ENCODE assay signal across 8 cellular contexts in the genomic region with DNA sequence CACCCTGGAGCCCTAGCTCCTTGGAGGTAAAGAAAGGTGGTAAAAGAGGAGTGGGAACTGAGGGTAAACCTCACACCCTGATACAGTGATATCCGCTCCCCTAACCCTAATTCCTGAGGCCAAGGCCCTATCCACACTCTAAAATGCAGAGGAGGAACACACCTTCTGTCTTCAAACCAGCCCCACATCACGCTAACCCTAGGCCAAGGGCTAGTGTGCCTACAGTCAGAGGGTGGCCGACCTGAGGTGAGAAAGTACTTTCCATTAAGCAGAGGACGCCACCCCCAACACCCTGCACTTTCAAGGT. TPM values are rescaled to one million over a fixed set of nuclear protein-coding genes. Genes with fewer than 3 reads are reported as not detected.
DNase-seq lines count a peak whose midpoint lies in the region; ATAC-seq, FAIRE-seq and TF ChIP-seq lines count a peak whose summit lies in the region.

No MANE protein-coding gene starts in this region.

- 4 to 7% (median 4%) methylated on average over 4 of the region's 4 CpGs for WGBS in stomach, 5 donors

- H3K27ac ChIP-seq in kidney (ENCODE audit: low read depth in 2 of 2, low read length in 2 of 2), result peak overlapping the region in 1 of 2 donors; percentile 69
- peak overlapping the region; percentile 81 to 87 (median 86) for H3K27ac ChIP-seq in stomach

- DNase-seq in T-helper 1 cell (no peak), kidney (no peak), stomach (no peak), AG20443 (ENCODE audit: low spot score) (no peak)
- no peak for DNase-seq in activated naive CD4-positive, alpha-beta T cell treated with anti-CD3 and anti-CD28 coated beads, Interleukin-2, amount 50 U/mL, for 72 hours (ENCODE audit: low spot score in 2 of 2)

- intact Hi-C loops in kidney (cut with DNase I) (no loop called here), stomach (cut with DNase I; ENCODE audit: low total_unique reads) (no loop called here)

- H3K4me1 ChIP-seq in kidney (ENCODE audit: control insufficient read depth in 1 of 2, insufficient read depth in 1 of 2, low read depth in 1 of 2, low read length in 2 of 2), result peaks cover 9 to 17% of the 10 kb centered on the region in 2 donors
- peaks cover 19 to 56% (median 44%) of the 10 kb centered on the region in 4 donors for H3K4me1 ChIP-seq in stomach

- no peak for TF ChIP-seq POLR2A in stomach (IDR thresholded peaks at IDR 0.05)

- no peak for ATAC-seq in activated naive CD4-positive, alpha-beta T cell treated with anti-CD3 and anti-CD28 coated beads, Interleukin-2, amount 50 U/mL, for 72 hours
- ATAC-seq in HG02763 (IDR thresholded peaks at IDR 0.05; ENCODE audit: unreplicated experiment), result no peak
- no peak for ATAC-seq in HG02571 (IDR thresholded peaks at IDR 0.05; ENCODE audit: unreplicated experiment)

- no peaks in the 10 kb centered on the region for H3K27me3 Mint-ChIP-seq in T-helper 1 cell treated with Interleukin-12 subunit alpha and Interleukin-12 subunit beta and Interleukin-4 antibody, amounts not matched to agents 30 μg/mL and 1 μg/mL, for 36 hours (ENCODE audit: low read depth)

- no peak for TF ChIP-seq EP300 in stomach (IDR thresholded peaks at IDR 0.05)

- H3K4me1 Mint-ChIP-seq in T-helper 1 cell treated with Interleukin-12 subunit alpha and Interleukin-12 subunit beta and Interleukin-4 antibody, amounts not matched to agents 30 μg/mL and 1 μg/mL, for 36 hours (ENCODE audit: low read depth), result peaks cover 35% of the 10 kb centered on the region

- peak overlapping the region; percentile 75 for H3K27ac Mint-ChIP-seq in T-helper 1 cell treated with Interleukin-12 subunit alpha and Interleukin-12 subunit beta and Interleukin-4 antibody, amounts not matched to agents 30 μg/mL and 1 μg/mL, for 36 hours
- peak overlapping the region; percentile 80 to 87 for H3K27ac Mint-ChIP-seq in activated naive CD4-positive, alpha-beta T cell treated with anti-CD3 and anti-CD28 coated beads, Interleukin-2, amount 50 U/mL, for 72 hours

- no peaks in the 10 kb centered on the region for H3K9me3 ChIP-seq in kidney (ENCODE audit: control insufficient read depth in 1 of 2, low read length in 2 of 2)
- no peaks in the 10 kb centered on the region for H3K9me3 ChIP-seq in stomach

- no peaks in the 10 kb centered on the region for H3K9me3 Mint-ChIP-seq in T-helper 1 cell treated with Interleukin-12 subunit alpha and Interleukin-12 subunit beta and Interleukin-4 antibody, amounts not matched to agents 30 μg/mL and 1 μg/mL, for 36 hours
- no peaks in the 10 kb centered on the region for H3K9me3 Mint-ChIP-seq in activated naive CD4-positive, alpha-beta T cell treated with anti-CD3 and anti-CD28 coated beads, Interleukin-2, amount 50 U/mL, for 72 hours

- H3K9ac ChIP-seq in kidney (ENCODE audit: low read length in 2 of 2), result peak overlapping the region; percentile 91 to 98

- H3K4me3 ChIP-seq in kidney (ENCODE audit: low read length in 2 of 2) (peak overlapping the region; percentile 95 to 96), stomach (peak overlapping the region; percentile 74 to 90 (median 82))

- H3K27me3 ChIP-seq in stomach, result peaks cover 0 to 10% (median 0%) of the 10 kb centered on the region in 3 donors

- peaks cover 12% of the 10 kb centered on the region for H3K36me3 Mint-ChIP-seq in T-helper 1 cell treated with Interleukin-12 subunit alpha and Interleukin-12 subunit beta and Interleukin-4 antibody, amounts not matched to agents 30 μg/mL and 1 μg/mL, for 36 hours (ENCODE audit: low read depth)
- H3K36me3 Mint-ChIP-seq in activated naive CD4-positive, alpha-beta T cell treated with anti-CD3 and anti-CD28 coated beads, Interleukin-2, amount 50 U/mL, for 72 hours, result peaks cover 13 to 19% of the 10 kb centered on the region in 2 donors

- peak overlapping the region; percentile 90 for H3K4me3 Mint-ChIP-seq in T-helper 1 cell treated with Interleukin-12 subunit alpha and Interleukin-12 subunit beta and Interleukin-4 antibody, amounts not matched to agents 30 μg/mL and 1 μg/mL, for 36 hours

- FAIRE-seq in kidney (lab: Jason Lieb, UNC), result no peak

- H3K36me3 ChIP-seq in kidney (ENCODE audit: control insufficient read depth in 1 of 2, insufficient read depth in 2 of 2, low read length in 2 of 2) (peaks cover 0 to 3% of the 10 kb centered on the region in 2 donors), stomach (peaks cover 0 to 16% (median 14%) of the 10 kb centered on the region in 4 donors)

- TF ChIP-seq CTCF in kidney (IDR thresholded peaks at IDR 0.05; ENCODE audit: borderline replicate concordance, extremely low read depth, insufficient read depth), result no peak
- TF ChIP-seq CTCF in stomach (IDR thresholded peaks at IDR 0.05), result no peak

RNA-seq across cellular contexts. Expression of gene HDAC3, which starts 0.6 kb away (rescaled TPM):
- total RNA-seq in activated naive CD4-positive, alpha-beta T cell treated with anti-CD3 and anti-CD28 coated beads, Interleukin-2, amount 50 U/mL, for 72 hours, result 100 to 1,000 TPM in 1 of 2 donors, 10 to 100 TPM in 1; 70.7 to 110 TPM
- total RNA-seq in kidney (44.7 TPM), stomach (10 to 100 TPM; 37.1 to 64.3 (median 48.4) TPM)
- polyA plus RNA-seq in kidney (ENCODE audit: insufficient read depth, low read depth, low replicate concordance) (47.5 TPM), stomach (10 to 100 TPM; 34.7 to 51.8 (median 36.2) TPM)

RNA-seq across cellular contexts. Expression of gene RELL2, which starts 0.7 kb away (rescaled TPM):
- total RNA-seq in activated naive CD4-positive, alpha-beta T cell treated with anti-CD3 and anti-CD28 coated beads, Interleukin-2, amount 50 U/mL, for 72 hours, result 10 to 100 TPM; 22.2 to 34.2 TPM
- total RNA-seq in kidney, result 3.0 TPM
- 8.2 TPM for polyA plus RNA-seq in kidney (ENCODE audit: insufficient read depth, low read depth, low replicate concordance)
- 1 to 10 TPM in 3 of 5 donors, under 1 TPM in 1, not detected in 1; 0.45 to 2.2 (median 1.1) TPM for total RNA-seq in stomach
- polyA plus RNA-seq in stomach, result 1 to 10 TPM in 2 of 3 donors, under 1 TPM in 1; 0.61 to 4.9 (median 1.8) TPM

RNA-seq across cellular contexts. Expression of gene FCHSD1, which starts 15.2 kb away (rescaled TPM):
- 10 to 100 TPM; 44.9 to 62.9 TPM for total RNA-seq in activated naive CD4-positive, alpha-beta T cell treated with anti-CD3 and anti-CD28 coated beads, Interleukin-2, amount 50 U/mL, for 72 hours
- total RNA-seq in kidney, result 20.3 TPM
- polyA plus RNA-seq in kidney (ENCODE audit: insufficient read depth, low read depth, low replicate concordance), result 6.4 TPM
- 10 to 100 TPM; 12.3 to 66.5 (median 28.0) TPM for total RNA-seq in stomach
- polyA plus RNA-seq in stomach, result 1 to 10 TPM; 5.0 to 9.9 (median 9.0) TPM

RNA-seq across cellular contexts. Expression of gene DIAPH1, which starts 17.3 kb away (rescaled TPM):
- total RNA-seq in activated naive CD4-positive, alpha-beta T cell treated with anti-CD3 and anti-CD28 coated beads, Interleukin-2, amount 50 U/mL, for 72 hours, result 100 to 1,000 TPM; 184 to 216 TPM
- total RNA-seq in kidney (156 TPM), stomach (100 to 1,000 TPM in 1 of 5 donors, 10 to 100 TPM in 4; 18.0 to 181 (median 77.0) TPM)
- polyA plus RNA-seq in kidney (ENCODE audit: insufficient read depth, low read depth, low replicate concordance) (60.6 TPM), stomach (10 to 100 TPM; 41.4 to 98.1 (median 76.1) TPM)

RNA-seq across cellular contexts. Expression of gene ARAP3, which starts 46.0 kb away (rescaled TPM):
- 1 to 10 TPM; 2.7 to 8.3 TPM for total RNA-seq in activated naive CD4-positive, alpha-beta T cell treated with anti-CD3 and anti-CD28 coated beads, Interleukin-2, amount 50 U/mL, for 72 hours
- total RNA-seq in kidney (19.8 TPM), stomach (10 to 100 TPM in 1 of 5 donors, 1 to 10 TPM in 4; 2.3 to 11.9 (median 6.2) TPM)
- polyA plus RNA-seq in kidney (ENCODE audit: insufficient read depth, low read depth, low replicate concordance) (7.2 TPM), stomach (1 to 10 TPM; 4.3 to 6.3 (median 5.0) TPM)
